18 cellular contexts compared by ENCODE assay signal in genomic region chr1:34477632-34478141, GRCh38.
DNase-seq lines count a peak whose midpoint lies in the region; ATAC-seq and TF ChIP-seq lines count a peak whose summit lies in the region.
"Had no signal": no experiment of that assay in that cellular context is flagged by ENCODE, and none has a peak within 500 bp of the region (broad histone marks: within the 10 kb centered on the region; RNA-seq: fewer than 3 reads in every experiment).

No MANE protein-coding gene starts in this region.

- in situ Hi-C loops in SK-MEL-5 (cut with HindIII; ENCODE audit: low pct_unique_long_range_greater_than_20kb, low sequenced_read_pairs): no loop called here

- peaks cover 4% of the 10 kb centered on the region for H3K27me3 ChIP-seq in endodermal cell (ENCODE audit: control insufficient read depth, insufficient read depth, low read length, poor library complexity, severe bottlenecking)

- no peak for ATAC-seq in GM19328 (IDR thresholded peaks at IDR 0.05; ENCODE audit: unreplicated experiment)
- ATAC-seq: A549 had no signal

- DNase-seq in DMS 273 (lab: John Stamatoyannopoulos, UW; ENCODE audit: unreplicated experiment) (peak; percentile 20), DMS 273 treated with DMSO at 0.1 percent for 48 hours (lab: John Stamatoyannopoulos, UW) (no peak), SK-MEL-5 (ENCODE audit: low read depth, low spot score) (peak; percentile 17), endodermal cell (peak; percentile 55), SW480 (ENCODE audit: low spot score) (no peak), HK-2 (ENCODE audit: unreplicated experiment) (no peak)
- DNase-seq: AML-193; Caco-2; CD4-positive, alpha-beta T cell; DMS79 treated with DMSO at 0.1 percent for 48 hours; EL; HCEC 1CT; HFFc6 had no signal

- H3K4me3 Mint-ChIP-seq in endodermal cell: no peak overlapping the region
- H3K4me3 Mint-ChIP-seq: CD4-positive, alpha-beta T cell; HFFc6 had no signal

- H3K27ac ChIP-seq in endodermal cell (ENCODE audit: low read depth, low read length): no peak overlapping the region
- H3K27ac ChIP-seq: 22Rv1, A549, C4-2B, KMS-11 had no signal

- WGBS in endodermal cell (ENCODE audit: insufficient coverage in 1 of 2, insufficient read length in 1 of 2), 2 experiments: 85% methylated on average over 2 of the region's 2 CpGs; no CpG with 5 or more reads in 1 of the 2 experiments

- no peak overlapping the region for H3K9ac ChIP-seq in endodermal cell (ENCODE audit: extremely low read depth, low read length, poor library complexity, severe bottlenecking)
- H3K9ac ChIP-seq: KMS-11 had no signal

- no peak overlapping the region for H3K27ac Mint-ChIP-seq in endodermal cell
- H3K27ac Mint-ChIP-seq: CD4-positive, alpha-beta T cell; HFFc6 had no signal

- H3K36me3 ChIP-seq in endodermal cell (ENCODE audit: control insufficient read depth, insufficient read depth, low read length): no peaks in the 10 kb centered on the region

- TF ChIP-seq CTCF in endodermal cell (conservative IDR thresholded peaks at IDR 0.05): no peak

- no peaks in the 10 kb centered on the region for H3K4me1 ChIP-seq in endodermal cell (ENCODE audit: control insufficient read depth, insufficient read depth, low read length)
- H3K4me1 ChIP-seq: A549, Caco-2 had no signal

- peaks cover 10% of the 10 kb centered on the region for H3K27me3 Mint-ChIP-seq in endodermal cell (ENCODE audit: insufficient read depth)

- H3K9me3 Mint-ChIP-seq in endodermal cell: no peaks in the 10 kb centered on the region
- H3K9me3 Mint-ChIP-seq: CD4-positive, alpha-beta T cell had no signal

- no peaks in the 10 kb centered on the region for H3K4me1 Mint-ChIP-seq in endodermal cell

- H3K4me3 ChIP-seq in endodermal cell (ENCODE audit: low read length): no peak overlapping the region
- H3K4me3 ChIP-seq: A549 had no signal

- no peaks in the 10 kb centered on the region for H3K9me3 ChIP-seq in endodermal cell (ENCODE audit: control insufficient read depth, low read length)
- H3K9me3 ChIP-seq: A549, Caco-2 had no signal

- no peaks in the 10 kb centered on the region for H3K36me3 Mint-ChIP-seq in endodermal cell (ENCODE audit: low read depth)

Comparison
In these comparisons a context has a peak if more than half of its experiments do, and no peak if none do; other contexts are left out.
1. DNase-seq: peak in DMS 273 (single experiment), SK-MEL-5 (single experiment) and endodermal cell (single experiment); none in DMS 273 treated with DMSO at 0.1 percent for 48 hours (single experiment), SW480 (single experiment) and HK-2 (single experiment).